ENCODE assay signal across 1 cellular context in genomic region chr19:6739884-6740588, GRCh38.
TF ChIP-seq lines count a peak whose summit lies in the region.

No MANE protein-coding gene starts in this region.

TF ChIP-seq in K562, 482 proteins besides CTCF, POLR2A, EP300 and RAD21 (continued from another document and continues in another):
- TF ChIP-seq REST (CRISPR knock-in tag; IDR thresholded peaks at IDR 0.05; ENCODE audit: low read depth) (no peak), TAF15 (IDR thresholded peaks at IDR 0.05; ENCODE audit: low read depth, low read length) (no peak), PHF21A (IDR thresholded peaks at IDR 0.05; ENCODE audit: borderline replicate concordance, low read depth) (no peak), ZKSCAN1 (IDR thresholded peaks at IDR 0.05; ENCODE audit: low read depth, low read length) (no peak), RHOXF2B (CRISPR knock-in tag; conservative IDR thresholded peaks at IDR 0.05) (no peak), MAFF (IDR thresholded peaks at IDR 0.05; ENCODE audit: low read length) (no peak), DNMT1 (IDR thresholded peaks at IDR 0.05) (no peak), NR2C1 (IDR thresholded peaks at IDR 0.05) (no peak), NR2C1 (tag; IDR thresholded peaks at IDR 0.05) (0 out of 2 replicates have a peak, but pooled peaks have one; percentile 34), ZNF23 (CRISPR knock-in tag; IDR thresholded peaks at IDR 0.05) (no peak), CCNT2 (IDR thresholded peaks at IDR 0.05; ENCODE audit: borderline replicate concordance, extremely low read depth, insufficient read length, low read depth, low read length) (peak; percentile 62), CBX1 (IDR thresholded peaks at IDR 0.05; ENCODE audit: low read depth) (peak; percentile 31; the same call in 1 of the 2 replicates), ZNF79 (CRISPR knock-in tag; IDR thresholded peaks at IDR 0.05; ENCODE audit: low read depth) (no peak), ILK (tag; IDR thresholded peaks at IDR 0.05; ENCODE audit: borderline replicate concordance, low read depth) (no peak), RBM25 (IDR thresholded peaks at IDR 0.05; ENCODE audit: low read depth, low read length, severe bottlenecking) (no peak), MIER1 (IDR thresholded peaks at IDR 0.05; ENCODE audit: low read depth) (no peak), ERF (CRISPR knock-in tag; IDR thresholded peaks at IDR 0.05) (no peak), SREBF1 (IDR thresholded peaks at IDR 0.05; ENCODE audit: borderline replicate concordance, low read depth, low read length) (no peak), ZNF717 (CRISPR knock-in tag; IDR thresholded peaks at IDR 0.05) (no peak), ZNF639 (CRISPR knock-in tag; conservative IDR thresholded peaks at IDR 0.05 in 1 of 2, IDR thresholded peaks at IDR 0.05 in 1 of 2) (peak in 1 of 2 experiments; percentile 33; a peak in 1 of 4 replicates), HNRNPUL1 (IDR thresholded peaks at IDR 0.05; ENCODE audit: low read length) (no peak), RBFOX2 (IDR thresholded peaks at IDR 0.05; ENCODE audit: low read depth, low read length) (peak; percentile 65), ZNF140 (CRISPR knock-in tag; IDR thresholded peaks at IDR 0.05) (no peak), PTRF (tag; IDR thresholded peaks at IDR 0.05) (no peak), SRSF7 (optimal IDR thresholded peaks at IDR 0.05; ENCODE audit: low read depth, low read length) (no peak), HCFC1 (IDR thresholded peaks at IDR 0.05; ENCODE audit: low read depth, low read length) (no peak; the same call in 1 of the 2 replicates), RCOR1 (IDR thresholded peaks at IDR 0.05; ENCODE audit: borderline replicate concordance in 1 of 2, low read depth in 2 of 2, low read length in 2 of 2) (peak in 1 of 2 experiments; percentile 57; a peak in 1 of 4 replicates), AFF4 (CRISPR knock-in tag; IDR thresholded peaks at IDR 0.05) (no peak; the same call in 1 of the 2 replicates), KAT8 (IDR thresholded peaks at IDR 0.05; ENCODE audit: low read depth) (no peak), SRSF9 (IDR thresholded peaks at IDR 0.05; ENCODE audit: borderline replicate concordance, low read depth, low read length) (no peak), ATF2 (CRISPR knock-in tag; IDR thresholded peaks at IDR 0.05) (no peak), MEF2D (tag; conservative IDR thresholded peaks at IDR 0.05; ENCODE audit: low read depth) (peak; percentile 45; the same call in 1 of the 2 replicates), SMAD3 (CRISPR knock-in tag; conservative IDR thresholded peaks at IDR 0.05) (no peak), ZBTB7A (IDR thresholded peaks at IDR 0.05; ENCODE audit: borderline replicate concordance, control insufficient read depth, low read depth, low read length) (peak; percentile 94; the same call in 1 of the 2 replicates), NFIC (IDR thresholded peaks at IDR 0.05) (peak; percentile 41; the same call in 1 of the 2 replicates), TCF3 (CRISPR knock-in tag; IDR thresholded peaks at IDR 0.05) (peak; percentile 50), E2F8 (IDR thresholded peaks at IDR 0.05; ENCODE audit: low read depth, partially characterized antibody) (no peak), ZBTB8A (IDR thresholded peaks at IDR 0.05; ENCODE audit: partially characterized antibody) (no peak), ZNF830 (CRISPR knock-in tag; IDR thresholded peaks at IDR 0.05) (no peak; the same call in 1 of the 2 replicates), ATF3 (IDR thresholded peaks at IDR 0.05) (no peak), ATF3 (CRISPR knock-in tag; conservative IDR thresholded peaks at IDR 0.05) (no peak), MTA2 (IDR thresholded peaks at IDR 0.05; ENCODE audit: low read depth) (peak; percentile 11; the same call in 1 of the 2 replicates), RERE (CRISPR knock-in tag; IDR thresholded peaks at IDR 0.05; ENCODE audit: borderline replicate concordance) (no peak), TFAM (CRISPR knock-in tag; conservative IDR thresholded peaks at IDR 0.05) (no peak), ZNF146 (CRISPR knock-in tag; IDR thresholded peaks at IDR 0.05; ENCODE audit: unreplicated experiment) (no peak), GTF2B (IDR thresholded peaks at IDR 0.05; ENCODE audit: extremely low read depth, insufficient read length) (no peak)
